In genomic region chr10:110388682-110389052, GRCh38 we compare ENCODE assay signal across 12 cellular contexts.
DNase-seq lines count a peak whose midpoint lies in the region; ATAC-seq and TF ChIP-seq lines count a peak whose summit lies in the region.
"Had no signal": no experiment of that assay in that cellular context is flagged by ENCODE, and none has a peak within 500 bp of the region (broad histone marks: within the 10 kb centered on the region; RNA-seq: fewer than 3 reads in every experiment).

No MANE protein-coding gene starts in this region.

- H3K27ac Mint-ChIP-seq in activated T-cell treated with anti-CD3 and anti-CD28 coated beads, Interleukin-2, amount 50 U/mL, for 72 hours: peak overlapping the region; percentile 100
- H3K27ac Mint-ChIP-seq in stimulated activated naive CD8-positive, alpha-beta T cell treated with anti-CD3 and anti-CD28 coated beads, Interleukin-15, amount 100 ng/mL, for 72 hours: peak overlapping the region; percentile 12 to 97
- no peak overlapping the region for H3K27ac Mint-ChIP-seq in mesothelial cell of epicardium

- TF ChIP-seq CTCF in SU-DHL-6 (IDR thresholded peaks at IDR 0.05; ENCODE audit: insufficient read depth, low read length, poor library complexity, severe bottlenecking): no peak
- TF ChIP-seq CTCF in fibroblast of the aortic adventitia (IDR thresholded peaks at IDR 0.05; ENCODE audit: insufficient read depth, low read length): peak; percentile 30
- TF ChIP-seq CTCF in coronary artery (IDR thresholded peaks at IDR 0.05): no peak
- TF ChIP-seq CTCF in mesothelial cell of epicardium (IDR thresholded peaks at IDR 0.05; ENCODE audit: unreplicated experiment): no peak

- ATAC-seq in activated T-cell treated with anti-CD3 and anti-CD28 coated beads, Interleukin-2, amount 50 U/mL, for 72 hours (replicated peaks in 1 of 2): no peak
- ATAC-seq in activated T-cell treated with anti-CD3 and anti-CD28 coated beads, Interleukin-2, amount 50 U/mL, for 4 hours: no peak
- peak; percentile 32 for ATAC-seq in stimulated activated naive CD8-positive, alpha-beta T cell treated with anti-CD3 and anti-CD28 coated beads, Interleukin-15, amount 100 ng/mL, for 72 hours
- ATAC-seq in GM21423 (IDR thresholded peaks at IDR 0.05; ENCODE audit: unreplicated experiment): no peak

- H3K4me3 ChIP-seq in SU-DHL-6 (ENCODE audit: insufficient read depth, low read length, poor library complexity, severe bottlenecking) (no peak overlapping the region), fibroblast of the aortic adventitia (ENCODE audit: low read depth, low read length) (no peak overlapping the region), coronary artery (no peak overlapping the region)
- H3K4me3 ChIP-seq: thyroid gland had no signal

- H3F3A ChIP-seq in SU-DHL-6 (ENCODE audit: insufficient read depth): peaks cover 4% of the 10 kb centered on the region; the same call in 1 of the 2 replicates

- H3K27ac ChIP-seq in SU-DHL-6 (ENCODE audit: low read depth, low read length): peak overlapping the region; percentile 9; the same call in 1 of the 2 replicates
- no peak overlapping the region for H3K27ac ChIP-seq in coronary artery
- H3K27ac ChIP-seq: thyroid gland had no signal

- H3K9me3 Mint-ChIP-seq in activated T-cell treated with anti-CD3 and anti-CD28 coated beads, Interleukin-2, amount 50 U/mL, for 72 hours: no peaks in the 10 kb centered on the region
- no peaks in the 10 kb centered on the region for H3K9me3 Mint-ChIP-seq in activated T-cell treated with anti-CD3 and anti-CD28 coated beads, Interleukin-2, amount 50 U/mL, for 4 hours
- H3K9me3 Mint-ChIP-seq in stimulated activated naive CD8-positive, alpha-beta T cell treated with anti-CD3 and anti-CD28 coated beads, Interleukin-15, amount 100 ng/mL, for 72 hours: no peaks in the 10 kb centered on the region
- H3K9me3 Mint-ChIP-seq in mesothelial cell of epicardium: peaks cover 8% of the 10 kb centered on the region

- H3K4me3 Mint-ChIP-seq in activated T-cell treated with anti-CD3 and anti-CD28 coated beads, Interleukin-2, amount 50 U/mL, for 72 hours: peak overlapping the region; percentile 75 to 92
- no peak overlapping the region for H3K4me3 Mint-ChIP-seq in activated T-cell treated with anti-CD3 and anti-CD28 coated beads, Interleukin-2, amount 50 U/mL, for 4 hours
- H3K4me3 Mint-ChIP-seq in stimulated activated naive CD8-positive, alpha-beta T cell treated with anti-CD3 and anti-CD28 coated beads, Interleukin-15, amount 100 ng/mL, for 72 hours: peak overlapping the region; percentile 0 to 74
- H3K4me3 Mint-ChIP-seq in mesothelial cell of epicardium: no peak overlapping the region

- H3K79me2 ChIP-seq in SU-DHL-6 (ENCODE audit: insufficient read depth, low read length): no peaks in the 10 kb centered on the region

- H3K27me3 ChIP-seq in SU-DHL-6 (ENCODE audit: low read length): no peaks in the 10 kb centered on the region
- H3K27me3 ChIP-seq: thyroid gland had no signal

- no peaks in the 10 kb centered on the region for H3K9me2 ChIP-seq in SU-DHL-6 (replicated peaks; ENCODE audit: insufficient read depth, low read length)

- H2AFZ ChIP-seq in SU-DHL-6 (ENCODE audit: low read depth, low read length, severe bottlenecking): peak overlapping the region; percentile 86

- no peaks in the 10 kb centered on the region for H3K36me3 Mint-ChIP-seq in activated T-cell treated with anti-CD3 and anti-CD28 coated beads, Interleukin-2, amount 50 U/mL, for 72 hours (ENCODE audit: insufficient read depth in 2 of 2)
- H3K36me3 Mint-ChIP-seq in activated T-cell treated with anti-CD3 and anti-CD28 coated beads, Interleukin-2, amount 50 U/mL, for 4 hours (ENCODE audit: insufficient read depth): no peaks in the 10 kb centered on the region
- no peaks in the 10 kb centered on the region for H3K36me3 Mint-ChIP-seq in mesothelial cell of epicardium

- H4K20me1 ChIP-seq in SU-DHL-6 (ENCODE audit: low read depth, low read length): no peaks in the 10 kb centered on the region

- DNase-seq in activated T-cell treated with anti-CD3 and anti-CD28 coated beads, Interleukin-2, amount 50 U/mL, for 72 hours: no peak
- DNase-seq in activated T-cell treated with anti-CD3 and anti-CD28 coated beads, Interleukin-2, amount 50 U/mL, for 4 hours: no peak
- DNase-seq in fibroblast of the aortic adventitia (ENCODE audit: low read depth) (no peak), coronary artery (ENCODE audit: low spot score) (no peak), mesothelial cell of epicardium (ENCODE audit: low spot score in 2 of 2, unreplicated experiment in 2 of 2) (no peak)
- no peak for DNase-seq in stimulated activated naive CD8-positive, alpha-beta T cell treated with anti-CD3 and anti-CD28 coated beads, Interleukin-15, amount 100 ng/mL, for 72 hours
- DNase-seq: ACHN, hippocampal formation, NCI-H1417, thyroid gland had no signal

- H3K4me2 ChIP-seq in SU-DHL-6 (ENCODE audit: low read depth, low read length, poor library complexity, severe bottlenecking): peak overlapping the region; percentile 26

- H3K9me3 ChIP-seq in SU-DHL-6 (ENCODE audit: insufficient read depth, low read length): no peaks in the 10 kb centered on the region
- H3K9me3 ChIP-seq: thyroid gland had no signal

- no peaks in the 10 kb centered on the region for H3K27me3 Mint-ChIP-seq in activated T-cell treated with anti-CD3 and anti-CD28 coated beads, Interleukin-2, amount 50 U/mL, for 72 hours (ENCODE audit: low read depth)
- H3K27me3 Mint-ChIP-seq in activated T-cell treated with anti-CD3 and anti-CD28 coated beads, Interleukin-2, amount 50 U/mL, for 4 hours (ENCODE audit: low read depth): peaks cover 1% of the 10 kb centered on the region
- H3K27me3 Mint-ChIP-seq in stimulated activated naive CD8-positive, alpha-beta T cell treated with anti-CD3 and anti-CD28 coated beads, Interleukin-15, amount 100 ng/mL, for 72 hours: no peaks in the 10 kb centered on the region
- peaks cover 2% of the 10 kb centered on the region for H3K27me3 Mint-ChIP-seq in mesothelial cell of epicardium (ENCODE audit: low read depth)

- H3K4me1 Mint-ChIP-seq in activated T-cell treated with anti-CD3 and anti-CD28 coated beads, Interleukin-2, amount 50 U/mL, for 72 hours (ENCODE audit: low read depth): peaks cover 55% of the 10 kb centered on the region
- H3K4me1 Mint-ChIP-seq in activated T-cell treated with anti-CD3 and anti-CD28 coated beads, Interleukin-2, amount 50 U/mL, for 4 hours (ENCODE audit: low read depth): peaks cover 23% of the 10 kb centered on the region
- H3K4me1 Mint-ChIP-seq in stimulated activated naive CD8-positive, alpha-beta T cell treated with anti-CD3 and anti-CD28 coated beads, Interleukin-15, amount 100 ng/mL, for 72 hours: peaks cover 45% of the 10 kb centered on the region
- H3K4me1 Mint-ChIP-seq in mesothelial cell of epicardium: peaks cover 20% of the 10 kb centered on the region

- no peaks in the 10 kb centered on the region for H3K36me3 ChIP-seq in SU-DHL-6 (ENCODE audit: low read length)
- H3K36me3 ChIP-seq: thyroid gland had no signal

- H3K9ac ChIP-seq in SU-DHL-6 (ENCODE audit: low read length): peak overlapping the region; percentile 39

Comparison
In these comparisons a context has a peak if more than half of its experiments do, and no peak if none do; other contexts are left out.
1. H3K4me3 Mint-ChIP-seq: peak in activated T-cell treated with anti-CD3 and anti-CD28 coated beads, Interleukin-2, amount 50 U/mL, for 72 hours (2 of 2) and stimulated activated naive CD8-positive, alpha-beta T cell treated with anti-CD3 and anti-CD28 coated beads, Interleukin-15, amount 100 ng/mL, for 72 hours (2 of 2); none in activated T-cell treated with anti-CD3 and anti-CD28 coated beads, Interleukin-2, amount 50 U/mL, for 4 hours (single experiment) and mesothelial cell of epicardium (single experiment).